ENCODE assay signal across 15 cellular contexts in the genomic region with DNA sequence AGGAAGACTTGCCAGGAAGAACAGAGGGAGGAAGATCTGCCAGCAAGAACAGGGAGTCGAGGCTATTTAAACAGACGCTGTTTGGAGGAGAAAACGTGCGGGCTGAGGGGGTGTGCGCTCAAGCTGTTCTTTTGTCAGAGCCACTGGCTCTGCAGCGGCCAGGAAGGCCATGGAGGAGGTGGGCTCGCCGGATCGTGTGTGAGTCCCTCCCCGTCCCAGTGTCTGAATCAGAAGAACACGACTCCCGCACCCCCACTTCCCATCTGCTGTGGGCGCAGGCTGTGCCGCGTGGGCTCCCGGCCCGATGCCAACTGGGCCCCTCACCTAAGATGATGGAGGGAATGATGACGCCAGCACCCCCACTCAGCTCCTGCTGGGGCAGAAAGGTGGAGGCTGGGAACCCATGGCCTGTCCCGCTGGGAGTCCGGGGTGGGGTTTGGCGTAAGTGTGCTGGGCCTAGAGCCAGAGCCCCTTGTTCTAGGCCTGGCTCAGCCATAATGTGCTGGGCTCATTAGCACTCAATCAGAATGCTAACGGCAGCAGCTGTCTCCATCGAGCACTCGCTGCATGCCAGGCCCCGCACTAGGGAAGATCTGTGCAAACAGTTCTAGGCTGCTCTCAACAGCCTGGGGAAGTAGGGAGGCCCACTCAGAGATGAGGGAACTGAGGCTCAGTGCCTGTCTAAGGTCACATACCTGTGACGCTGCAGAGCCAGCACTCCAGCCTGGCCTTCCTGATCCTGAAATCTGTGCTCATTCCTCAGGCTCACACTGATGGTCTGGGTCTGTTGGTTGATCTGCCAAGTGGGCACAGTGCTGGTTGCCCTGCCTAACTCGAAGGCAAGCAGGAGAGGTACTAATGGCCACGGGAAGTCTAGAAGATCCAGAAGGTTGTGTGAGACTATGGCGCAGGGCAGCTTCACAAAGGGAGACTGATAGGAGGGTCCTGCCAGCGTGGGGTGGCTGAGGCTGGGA. TPM values are rescaled to one million over a fixed set of nuclear protein-coding genes. Genes with fewer than 3 reads are reported as not detected.
A peak's percentile ranks its signal among the peaks of the same experiment; 100 is the strongest.
DNase-seq lines count a peak whose midpoint lies in the region; ATAC-seq, FAIRE-seq and TF ChIP-seq lines count a peak whose summit lies in the region.
"Had no signal": no experiment of that assay in that cellular context is flagged by ENCODE, and none has a peak within 500 bp of the region (broad histone marks: within the 10 kb centered on the region; RNA-seq: fewer than 3 reads in every experiment).

No MANE protein-coding gene starts in this region.

- no peak for TF ChIP-seq RAD21 in A549 (conservative IDR thresholded peaks at IDR 0.05 in 1 of 2, IDR thresholded peaks at IDR 0.05 in 1 of 2)

- DNase-seq in A549 (ENCODE audit: low read depth in 1 of 2, low spot score in 1 of 2) (no peak), NCI-H1092 treated with DMSO at 0.1 percent for 48 hours (lab: John Stamatoyannopoulos, UW) (peak; percentile 92), amygdala (lab: John Stamatoyannopoulos, UW) (peak in 44 of 56 donors; percentile 15 to 83 (median 56)), midbrain (lab: John Stamatoyannopoulos, UW) (peak; percentile 36), NCI-H82 treated with DMSO at 0.1 percent for 48 hours (lab: John Stamatoyannopoulos, UW; ENCODE audit: unreplicated experiment) (no peak), COLO829 (ENCODE audit: low spot score) (no peak), HT-29 (ENCODE audit: low spot score) (no peak)
- DNase-seq: activated CD4-positive, CD25-positive, alpha-beta regulatory T cell; NCI-H2227 treated with DMSO at 0.1 percent for 48 hours; right cardiac atrium; SIG-M5; T-helper 2 cell had no signal

- no peak for FAIRE-seq in A549 (lab: Jason Lieb, UNC)
- FAIRE-seq: K562 had no signal

- 88% methylated on average over 22 of the region's 30 CpGs for WGBS in A549 (ENCODE audit: missing lambda C conversion rate)

- H3K4me2 ChIP-seq in A549, result peak overlapping the region; percentile 61; the same call in 2 of the 3 replicates

- POLR2A ChIA-PET in A549 (lab: Yijun Ruan, JAX), result no interaction called here

- no peak for TF ChIP-seq EP300 in A549 (IDR thresholded peaks at IDR 0.05)

- no peak for TF ChIP-seq POLR2A in A549 (IDR thresholded peaks at IDR 0.05; ENCODE audit: low read length)

- H3K4me1 ChIP-seq in A549, result peaks cover 48% of the 10 kb centered on the region

- TF ChIP-seq CTCF in A549 (IDR thresholded peaks at IDR 0.05), result no peak

- peak overlapping the region; percentile 82 to 90 for H3K27ac ChIP-seq in A549
- H3K27ac ChIP-seq: HL-60 had no signal

- ATAC-seq in A549 (no peak; a peak in 1 of 6 replicates), GM21576 (IDR thresholded peaks at IDR 0.05; ENCODE audit: unreplicated experiment) (no peak)
- ATAC-seq: K562, right cardiac atrium had no signal

- no peak overlapping the region for H3K4me3 ChIP-seq in A549
- H3K4me3 ChIP-seq: K562 had no signal

- H3K9me3 ChIP-seq in A549, result no peaks in the 10 kb centered on the region

- CTCF ChIA-PET in A549 (lab: Yijun Ruan, JAX), result interaction anchor here (0.8 to 6.6 kb wide), 4 partner anchors 11 to 64 kb away, joined by 3 to 48 read pairs (median 12); no protein-coding TSS in a partner anchor

TF ChIP-seq in A549, 52 proteins besides CTCF, POLR2A, EP300 and RAD21:
- TF ChIP-seq CBX2 (IDR thresholded peaks at IDR 0.05; ENCODE audit: borderline replicate concordance, low read depth), result no peak
- no peak for TF ChIP-seq CHD4 (IDR thresholded peaks at IDR 0.05; ENCODE audit: borderline replicate concordance)
- TF ChIP-seq, protein P1, sequence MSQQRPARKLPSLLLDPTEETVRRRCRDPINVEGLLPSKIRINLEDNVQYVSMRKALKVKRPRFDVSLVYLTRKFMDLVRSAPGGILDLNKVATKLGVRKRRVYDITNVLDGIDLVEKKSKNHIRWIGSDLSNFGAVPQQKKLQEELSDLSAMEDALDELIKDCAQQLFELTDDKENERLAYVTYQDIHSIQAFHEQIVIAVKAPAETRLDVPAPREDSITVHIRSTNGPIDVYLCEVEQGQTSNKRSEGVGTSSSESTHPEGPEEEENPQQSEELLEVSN (IDR thresholded peaks at IDR 0.05; ENCODE audit: borderline replicate concordance, low read depth), result no peak
- TF ChIP-seq NR3C1 (IDR thresholded peaks at IDR 0.05), result no peak
- TF ChIP-seq, protein P2, sequence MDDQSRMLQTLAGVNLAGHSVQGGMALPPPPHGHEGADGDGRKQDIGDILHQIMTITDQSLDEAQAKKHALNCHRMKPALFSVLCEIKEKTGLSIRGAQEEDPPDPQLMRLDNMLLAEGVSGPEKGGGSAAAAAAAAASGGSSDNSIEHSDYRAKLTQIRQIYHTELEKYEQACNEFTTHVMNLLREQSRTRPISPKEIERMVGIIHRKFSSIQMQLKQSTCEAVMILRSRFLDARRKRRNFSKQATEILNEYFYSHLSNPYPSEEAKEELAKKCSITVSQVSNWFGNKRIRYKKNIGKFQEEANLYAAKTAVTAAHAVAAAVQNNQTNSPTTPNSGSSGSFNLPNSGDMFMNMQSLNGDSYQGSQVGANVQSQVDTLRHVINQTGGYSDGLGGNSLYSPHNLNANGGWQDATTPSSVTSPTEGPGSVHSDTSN (IDR thresholded peaks at IDR 0.05), result no peak
- no peak for TF ChIP-seq HOXB5 (CRISPR knock-in tag; IDR thresholded peaks at IDR 0.05)
- TF ChIP-seq CEBPB (IDR thresholded peaks at IDR 0.05), result no peak
- TF ChIP-seq, protein P3, sequence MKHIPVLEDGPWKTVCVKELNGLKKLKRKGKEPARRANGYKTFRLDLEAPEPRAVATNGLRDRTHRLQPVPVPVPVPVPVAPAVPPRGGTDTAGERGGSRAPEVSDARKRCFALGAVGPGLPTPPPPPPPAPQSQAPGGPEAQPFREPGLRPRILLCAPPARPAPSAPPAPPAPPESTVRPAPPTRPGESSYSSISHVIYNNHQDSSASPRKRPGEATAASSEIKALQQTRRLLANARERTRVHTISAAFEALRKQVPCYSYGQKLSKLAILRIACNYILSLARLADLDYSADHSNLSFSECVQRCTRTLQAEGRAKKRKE (CRISPR knock-in tag; IDR thresholded peaks at IDR 0.05; ENCODE audit: low read depth), result no peak
TF ChIP-seq in A549: peak in this region for 0.

RNA-seq across cellular contexts. Expression of a gene that starts 11.5 kb away (rescaled TPM):
- polyA plus RNA-seq in A549 (2011; rRNA removed) (3.3 and 6.6 TPM in 2 replicates), A549 (2017; fragmentation: RNase III; extraction: RNeasy Plus Mini Kit Qiagen cat#74134 plus additional on column Dnase treatment) (9.7 to 15.3 TPM (median 14.8 TPM) in 3 replicates)
- 2.3 and 3.6 TPM in 2 replicates for polyA plus RNA-seq in A549 (2012; cell fraction: cytosol; rRNA removed)
- 5.8 and 6.7 TPM in 2 replicates for polyA plus RNA-seq in A549 (2012; cell fraction: nucleus; rRNA removed)
- 7.7 TPM in 2 replicates for polyA minus RNA-seq in A549 (2011; rRNA and poly(A)+ RNA removed)
- total RNA-seq in HT-29 (2014; rRNA removed; shearing (Covaris generic)), result 0.03 and 0.70 TPM in 2 replicates

RNA-seq across cellular contexts. Expression of a gene that starts 38.3 kb away (rescaled TPM):
- polyA plus RNA-seq in A549 (2011; rRNA removed) (9.8 and 9.9 TPM in 2 replicates), A549 (2017; fragmentation: RNase III; extraction: RNeasy Plus Mini Kit Qiagen cat#74134 plus additional on column Dnase treatment) (7.0 to 7.7 TPM (median 7.6 TPM) in 3 replicates)
- polyA plus RNA-seq in A549 (2012; cell fraction: cytosol; rRNA removed), result 8.5 and 9.9 TPM in 2 replicates
- 5.6 and 7.2 TPM in 2 replicates for polyA plus RNA-seq in A549 (2012; cell fraction: nucleus; rRNA removed)
- 6.0 and 8.1 TPM in 2 replicates for polyA minus RNA-seq in A549 (2011; rRNA and poly(A)+ RNA removed)
- total RNA-seq in HT-29 (2014; rRNA removed; shearing (Covaris generic)), result 11.3 and 14.4 TPM in 2 replicates

RNA-seq across cellular contexts. Expression of a gene that starts 39.7 kb away (rescaled TPM):
- polyA plus RNA-seq in A549 (2011; rRNA removed) (9.8 and 10.4 TPM in 2 replicates), A549 (2017; fragmentation: RNase III; extraction: RNeasy Plus Mini Kit Qiagen cat#74134 plus additional on column Dnase treatment) (22.1 to 24.0 TPM (median 22.4 TPM) in 3 replicates)
- polyA plus RNA-seq in A549 (2012; cell fraction: cytosol; rRNA removed), result 7.6 and 10.4 TPM in 2 replicates
- polyA plus RNA-seq in A549 (2012; cell fraction: nucleus; rRNA removed), result 25.0 and 36.1 TPM in 2 replicates
- polyA minus RNA-seq in A549 (2011; rRNA and poly(A)+ RNA removed), result 35.3 and 40.2 TPM in 2 replicates
- total RNA-seq in HT-29 (2014; rRNA removed; shearing (Covaris generic)), result 10.8 and 12.3 TPM in 2 replicates

Comparison
In these comparisons a context has a peak if more than half of its experiments do, and no peak if none do; other contexts are left out.
1. DNase-seq: peak in NCI-H1092 treated with DMSO at 0.1 percent for 48 hours (single experiment), amygdala (44 of 56) and midbrain (single experiment); none in A549 (0 of 2), NCI-H82 treated with DMSO at 0.1 percent for 48 hours (single experiment), COLO829 (single experiment) and HT-29 (single experiment).